In genomic region chrX:136147320-136147901, GRCh38 we compare ENCODE assay signal across 8 cellular contexts. TPM values are rescaled to one million over a fixed set of nuclear protein-coding genes. Genes with fewer than 3 reads are reported as not detected.
DNase-seq lines count a peak whose midpoint lies in the region; ATAC-seq, FAIRE-seq and TF ChIP-seq lines count a peak whose summit lies in the region.

TSS of gene FHL1 (plus strand) at chrX:136147533.

- DNase-seq in AG09309 (ENCODE audit: low read depth) = no peak
- peak; percentile 79 for DNase-seq in HEK293T (ENCODE audit: extremely low spot score)
- DNase-seq in SW480 (ENCODE audit: low spot score) = peak; percentile 8
- no peak for DNase-seq in astrocyte (ENCODE audit: low read depth)
- DNase-seq in right cardiac atrium = peak; percentile 73 to 91 (median 89)
- DNase-seq in pulmonary artery endothelial cell (ENCODE audit: low read depth, low spot score) = no peak
- no peak for DNase-seq in COLO829 (ENCODE audit: low spot score)
- no peak for DNase-seq in NCI-H1092 (lab: John Stamatoyannopoulos, UW)

- peaks cover 6% of the 10 kb centered on the region for H4K20me1 ChIP-seq in astrocyte (ENCODE audit: insufficient read depth, low read length)

- no peaks in the 10 kb centered on the region for H3K9me3 ChIP-seq in astrocyte (ENCODE audit: insufficient read depth, low read depth, low read length)
- H3K9me3 ChIP-seq in right cardiac atrium (ENCODE audit: control insufficient read depth, low read length) = no peaks in the 10 kb centered on the region

- no peaks in the 10 kb centered on the region for H3K36me3 ChIP-seq in astrocyte (ENCODE audit: insufficient read depth, low read length)

- peaks cover 8% of the 10 kb centered on the region for H3K9me3 Mint-ChIP-seq in astrocyte (ENCODE audit: unreplicated experiment)

- H3K27ac Mint-ChIP-seq in astrocyte (ENCODE audit: unreplicated experiment) = peak within 1 kb of the TSS; percentile 34

- H3K9ac ChIP-seq in astrocyte (ENCODE audit: low read length) = peak within 1 kb of the TSS; percentile 80

- POLR2A ChIA-PET in HEK293T (lab: Yijun Ruan, JAX) = no interaction called here

- H3K27ac ChIP-seq in astrocyte (ENCODE audit: low read depth, low read length) (peak within 1 kb of the TSS; percentile 26), right cardiac atrium (ENCODE audit: low read length) (peak within 1 kb of the TSS; percentile 73)

- H3K27me3 Mint-ChIP-seq in astrocyte (ENCODE audit: low read depth, unreplicated experiment) = peaks cover 8% of the 10 kb centered on the region

- H3K4me1 Mint-ChIP-seq in astrocyte (ENCODE audit: low read depth, unreplicated experiment) = peaks cover 2% of the 10 kb centered on the region

- intact Hi-C loops in right cardiac atrium (cut with DNase I) = loop anchor here in 1 of 4 donors (10.0 kb wide), 1 partner anchor 113 kb away; no protein-coding TSS in a partner anchor

- WGBS in right cardiac atrium = 0% methylated on average over 47 of the region's 83 CpGs

- peak within 1 kb of the TSS; percentile 92 for H3K4me2 ChIP-seq in astrocyte (ENCODE audit: low read length)

- no peaks in the 10 kb centered on the region for H3K36me3 Mint-ChIP-seq in astrocyte (ENCODE audit: low read depth, unreplicated experiment)

- peak; percentile 93 for ATAC-seq in right cardiac atrium

- no peaks in the 10 kb centered on the region for H3K27me3 ChIP-seq in astrocyte (ENCODE audit: insufficient read depth, low read length)
- H3K27me3 ChIP-seq in right cardiac atrium (ENCODE audit: control insufficient read depth, insufficient read depth) = no peaks in the 10 kb centered on the region

- H3K4me3 Mint-ChIP-seq in astrocyte (ENCODE audit: unreplicated experiment) = peak within 1 kb of the TSS; percentile 83

- H3K4me3 ChIP-seq in AG09309 (ENCODE audit: control insufficient read depth, low read depth, low read length) = peak within 1 kb of the TSS; percentile 53
- peak within 1 kb of the TSS; percentile 68 for H3K4me3 ChIP-seq in astrocyte (ENCODE audit: insufficient read depth, low read depth, low read length)
- peak within 1 kb of the TSS; percentile 58 for H3K4me3 ChIP-seq in right cardiac atrium (ENCODE audit: low read length)

- FAIRE-seq in astrocyte (lab: Jason Lieb, UNC) = no peak

- H3K79me2 ChIP-seq in astrocyte (ENCODE audit: insufficient read depth, low read length) = peaks cover 31% of the 10 kb centered on the region

- TF ChIP-seq CTCF in AG09309 (IDR thresholded peaks at IDR 0.05; ENCODE audit: control insufficient read depth, insufficient read depth, low read depth, low read length, missing control alignments) = no peak
- no peak for TF ChIP-seq CTCF in astrocyte (IDR thresholded peaks at IDR 0.05; ENCODE audit: insufficient read depth, low read depth, low read length)

- CTCF ChIA-PET in HEK293T (lab: Yijun Ruan, JAX) = no interaction called here

- H3K4me1 ChIP-seq in astrocyte (ENCODE audit: insufficient read depth, low read length) (peaks cover 7% of the 10 kb centered on the region), right cardiac atrium (ENCODE audit: control insufficient read depth, insufficient read depth, low read length) (no peaks in the 10 kb centered on the region)

- peak within 1 kb of the TSS; percentile 60 for H2AFZ ChIP-seq in astrocyte (ENCODE audit: low read depth, low read length)

TF ChIP-seq in HEK293T, 16 proteins besides CTCF, POLR2A, EP300 and RAD21:
- TF ChIP-seq TARDBP (IDR thresholded peaks at IDR 0.05) = no peak
- TF ChIP-seq L3MBTL2 (conservative IDR thresholded peaks at IDR 0.05) = no peak
- TF ChIP-seq FOXM1 (IDR thresholded peaks at IDR 0.05; ENCODE audit: borderline replicate concordance) = no peak
- no peak for TF ChIP-seq HDGF (IDR thresholded peaks at IDR 0.05; ENCODE audit: borderline replicate concordance)
- no peak for TF ChIP-seq BHLHE40 (IDR thresholded peaks at IDR 0.05; ENCODE audit: borderline replicate concordance)
- no peak for TF ChIP-seq SUZ12 (IDR thresholded peaks at IDR 0.05)
- no peak for TF ChIP-seq SP1 (IDR thresholded peaks at IDR 0.05)
- TF ChIP-seq PKNOX1 (IDR thresholded peaks at IDR 0.05) = no peak
- no peak for TF ChIP-seq ZNF384 (IDR thresholded peaks at IDR 0.05)
- no peak for TF ChIP-seq LEF1 (IDR thresholded peaks at IDR 0.05; ENCODE audit: borderline replicate concordance)
- TF ChIP-seq FOXA1 (IDR thresholded peaks at IDR 0.05) = no peak
- no peak for TF ChIP-seq FOXK2 (IDR thresholded peaks at IDR 0.05)

RNA-seq across cellular contexts. Expression of gene FHL1, which starts in this region (rescaled TPM):
- 100 and 115 TPM in 2 replicates for total RNA-seq in astrocyte
- 100 to 1,000 TPM; 255 to 871 (median 312) TPM for total RNA-seq in right cardiac atrium
- 442 TPM for polyA plus RNA-seq in right cardiac atrium
- 96.0 and 96.7 TPM in 2 replicates for total RNA-seq in pulmonary artery endothelial cell

Comparison
In these comparisons a context has a peak if more than half of its experiments do, and no peak if none do; other contexts are left out.
1. DNase-seq: peak in HEK293T (single experiment), SW480 (single experiment) and right cardiac atrium (3 of 3); none in AG09309 (single experiment), astrocyte (single experiment), pulmonary artery endothelial cell (single experiment), COLO829 (single experiment) and NCI-H1092 (single experiment).
2. Peak in every context shown above with its lines, with median percentiles within 50 percentile points of each other: H3K4me3 ChIP-seq.